In genomic region chr9:137021979-137022619, GRCh38 we compare ENCODE assay signal across 7 cellular contexts. TPM values are rescaled to one million over a fixed set of nuclear protein-coding genes. Genes with fewer than 3 reads are reported as not detected.
A peak's percentile ranks its signal among the peaks of the same experiment; 100 is the strongest.
DNase-seq lines count a peak whose midpoint lies in the region; ATAC-seq, FAIRE-seq and TF ChIP-seq lines count a peak whose summit lies in the region.
"Had no signal": no experiment of that assay in that cellular context is flagged by ENCODE, and none has a peak within 500 bp of the region (broad histone marks: within the 10 kb centered on the region; RNA-seq: fewer than 3 reads in every experiment).

No MANE protein-coding gene starts in this region.

- H3K9ac ChIP-seq in keratinocyte (ENCODE audit: control insufficient read depth, extremely low read depth, insufficient read depth, low read length) = no peak overlapping the region

- H3K4me1 Mint-ChIP-seq in CD14-positive monocyte = peaks cover 6% of the 10 kb centered on the region
- H3K4me1 Mint-ChIP-seq in activated T-cell treated with anti-CD3 and anti-CD28 coated beads, Interleukin-2, amount 50 U/mL, for 24 hours (ENCODE audit: low read depth) = peaks cover 7% of the 10 kb centered on the region

- H3K4me3 ChIP-seq in keratinocyte (ENCODE audit: control insufficient read depth in 2 of 3, extremely low read depth in 1 of 3, insufficient read depth in 2 of 3, low read depth in 1 of 3, low read length in 3 of 3) = no peak overlapping the region
- no peak overlapping the region for H3K4me3 ChIP-seq in upper lobe of left lung

- dilution Hi-C loops in keratinocyte (cut with MboI; ENCODE audit: extremely low pct_ligation_motif_present, low sequenced_read_pairs) = no loop called here

- FAIRE-seq in keratinocyte (lab: Jason Lieb, UNC) = peak; percentile 9

- H3K27ac ChIP-seq in keratinocyte (ENCODE audit: control insufficient read depth, insufficient read depth, low read length) (no peak overlapping the region), upper lobe of left lung (no peak overlapping the region)
- H3K27ac ChIP-seq: neutrophil had no signal

- DNase-seq in CD14-positive monocyte (ENCODE audit: low spot score) (peak; percentile 88), MV-4-11 (lab: John Stamatoyannopoulos, UW) (peak; percentile 85), keratinocyte (ENCODE audit: low read depth, low spot score) (peak; percentile 84), upper lobe of left lung (peak; percentile 42 to 84), 8988T (no peak)
- peak; percentile 79 for DNase-seq in activated T-cell treated with anti-CD3 and anti-CD28 coated beads, Interleukin-2, amount 50 U/mL, for 24 hours

- peak overlapping the region; percentile 37 for H3K4me2 ChIP-seq in keratinocyte (ENCODE audit: control insufficient read depth, extremely low read depth, insufficient read depth, low read depth, low read length)

- H3K36me3 Mint-ChIP-seq in CD14-positive monocyte = peaks cover 0 to 6% of the 10 kb centered on the region in 2 donors
- H3K36me3 Mint-ChIP-seq in activated T-cell treated with anti-CD3 and anti-CD28 coated beads, Interleukin-2, amount 50 U/mL, for 24 hours (ENCODE audit: low read depth) = peaks cover under 1% of the 10 kb centered on the region

- intact Hi-C loops in CD14-positive monocyte (cut with micrococcal nuclease) = no loop called here

- WGBS in upper lobe of left lung, 2 donors = 77% methylated on average over 18 to 20 of the region's 30 CpGs

- no peaks in the 10 kb centered on the region for H3K9me1 ChIP-seq in keratinocyte (ENCODE audit: control insufficient read depth, extremely low read depth, insufficient read depth, low read length)

- H3K27me3 Mint-ChIP-seq in CD14-positive monocyte (ENCODE audit: low read depth in 3 of 3) = peaks cover 2 to 5% (median 4%) of the 10 kb centered on the region in 3 donors
- no peaks in the 10 kb centered on the region for H3K27me3 Mint-ChIP-seq in activated T-cell treated with anti-CD3 and anti-CD28 coated beads, Interleukin-2, amount 50 U/mL, for 24 hours

- H3K36me3 ChIP-seq in keratinocyte (ENCODE audit: control insufficient read depth in 2 of 2, extremely low read depth in 1 of 2, insufficient read depth in 2 of 2, low read length in 2 of 2) (no peaks in the 10 kb centered on the region), upper lobe of left lung (peaks cover 0 to 18% (median 8%) of the 10 kb centered on the region in 4 donors)

- peak overlapping the region in 3 of 7 donors; percentile 57 to 79 (median 61) for H3K27ac Mint-ChIP-seq in CD14-positive monocyte
- peak overlapping the region; percentile 41 for H3K27ac Mint-ChIP-seq in activated T-cell treated with anti-CD3 and anti-CD28 coated beads, Interleukin-2, amount 50 U/mL, for 24 hours

- no peak for TF ChIP-seq POLR2A in upper lobe of left lung (IDR thresholded peaks at IDR 0.05)

- H3K9me3 ChIP-seq in keratinocyte (ENCODE audit: control insufficient read depth, low read depth, low read length) (no peaks in the 10 kb centered on the region), upper lobe of left lung (no peaks in the 10 kb centered on the region)
- H3K9me3 ChIP-seq: neutrophil had no signal

- peaks cover 0 to 5% (median 3%) of the 10 kb centered on the region in 7 donors for H3K9me3 Mint-ChIP-seq in CD14-positive monocyte
- no peaks in the 10 kb centered on the region for H3K9me3 Mint-ChIP-seq in activated T-cell treated with anti-CD3 and anti-CD28 coated beads, Interleukin-2, amount 50 U/mL, for 24 hours

- H3K4me3 Mint-ChIP-seq in CD14-positive monocyte = no peak overlapping the region
- H3K4me3 Mint-ChIP-seq in activated T-cell treated with anti-CD3 and anti-CD28 coated beads, Interleukin-2, amount 50 U/mL, for 24 hours = no peak overlapping the region

- no peak for TF ChIP-seq CTCF in CD14-positive monocyte (IDR thresholded peaks at IDR 0.05)
- no peak for TF ChIP-seq CTCF in keratinocyte (optimal IDR thresholded peaks at IDR 0.05 in 1 of 3, IDR thresholded peaks at IDR 0.05 in 1 of 3, conservative IDR thresholded peaks at IDR 0.05 in 1 of 3; ENCODE audit: extremely low read depth in 1 of 3, insufficient read depth in 2 of 3, low read length in 3 of 3)
- no peak for TF ChIP-seq CTCF in upper lobe of left lung (IDR thresholded peaks at IDR 0.05)

- H4K20me1 ChIP-seq in keratinocyte (ENCODE audit: control insufficient read depth, extremely low read depth, insufficient read depth, low read length) = no peaks in the 10 kb centered on the region

- H3K4me1 ChIP-seq in keratinocyte (ENCODE audit: control insufficient read depth, extremely low read depth, insufficient read depth, low read length) (no peaks in the 10 kb centered on the region), upper lobe of left lung (peaks cover under 1 to 12% (median 5%) of the 10 kb centered on the region in 4 donors)

- peak; percentile 12 to 58 for ATAC-seq in upper lobe of left lung (ENCODE audit: low FRiP score in 2 of 2)

- H3K79me2 ChIP-seq in keratinocyte (ENCODE audit: control insufficient read depth, insufficient read depth, low read length) = no peaks in the 10 kb centered on the region

- H2AFZ ChIP-seq in keratinocyte (ENCODE audit: control insufficient read depth, low read length) = no peak overlapping the region

- H3K27me3 ChIP-seq in keratinocyte (ENCODE audit: control insufficient read depth, extremely low read depth, insufficient read depth, low read length) = peaks cover 10% of the 10 kb centered on the region
- no peaks in the 10 kb centered on the region for H3K27me3 ChIP-seq in upper lobe of left lung

- no peak for TF ChIP-seq EP300 in upper lobe of left lung (IDR thresholded peaks at IDR 0.05)

RNA-seq across cellular contexts. Expression of gene ABCA2, which starts 5.9 kb away (rescaled TPM):
- polyA plus RNA-seq in CD14-positive monocyte (under 1 TPM; 0.18 to 0.40 TPM), keratinocyte (1.3 to 4.2 TPM (median 1.4 TPM) in 3 replicates)
- polyA plus RNA-seq in keratinocyte (2011; ENCODE audit: low read depth) = 16.1 TPM
- 1.1 and 2.1 TPM in 2 replicates for polyA plus RNA-seq in keratinocyte (2011; cell fraction: cytosol; rRNA removed)
- 13.2 and 21.6 TPM in 2 replicates for polyA plus RNA-seq in keratinocyte (2011; cell fraction: nucleus; rRNA removed)
- polyA plus RNA-seq in keratinocyte (2012; ENCODE audit: low replicate concordance) = 3.5 and 8.9 TPM in 2 replicates
- 3.2 to 16.3 TPM (median 4.1 TPM) in 3 replicates for polyA minus RNA-seq in keratinocyte
- 13.2 TPM for polyA minus RNA-seq in keratinocyte (2011; cell fraction: cytosol; rRNA and poly(A)+ RNA removed)
- polyA minus RNA-seq in keratinocyte (2011; cell fraction: nucleus; rRNA and poly(A)+ RNA removed) = 12.9 and 16.3 TPM in 2 replicates
- total RNA-seq in upper lobe of left lung = 10 to 100 TPM; 14.7 to 49.2 (median 29.6) TPM

RNA-seq across cellular contexts. Expression of gene FUT7, which starts 9.8 kb away (rescaled TPM):
- polyA plus RNA-seq in CD14-positive monocyte (10 to 100 TPM; 10.5 to 13.4 TPM), keratinocyte (not detected in 3 replicates)
- polyA plus RNA-seq in keratinocyte (2011; ENCODE audit: low read depth) = not detected
- not detected in 2 replicates for polyA plus RNA-seq in keratinocyte (2011; cell fraction: cytosol; rRNA removed)
- not detected in 2 replicates for polyA plus RNA-seq in keratinocyte (2011; cell fraction: nucleus; rRNA removed)
- polyA plus RNA-seq in keratinocyte (2012; ENCODE audit: low replicate concordance) = not detected in 2 replicates
- not detected in 3 replicates for polyA minus RNA-seq in keratinocyte
- not detected for polyA minus RNA-seq in keratinocyte (2011; cell fraction: cytosol; rRNA and poly(A)+ RNA removed)
- polyA minus RNA-seq in keratinocyte (2011; cell fraction: nucleus; rRNA and poly(A)+ RNA removed) = not detected in 2 replicates
- 1 to 10 TPM in 4 of 6 donors, under 1 TPM in 1, not detected in 1; 0.94 to 2.3 (median 2.0) TPM for total RNA-seq in upper lobe of left lung

RNA-seq across cellular contexts. Expression of gene NPDC1, which starts 23.9 kb away (rescaled TPM):
- polyA plus RNA-seq in CD14-positive monocyte (under 1 TPM in 1 of 2 donors, not detected in 1; 0.51 TPM), keratinocyte (9.8 to 23.8 TPM (median 10.6 TPM) in 3 replicates)
- polyA plus RNA-seq in keratinocyte (2011; ENCODE audit: low read depth) = 24.0 TPM
- polyA plus RNA-seq in keratinocyte (2011; cell fraction: cytosol; rRNA removed) = 5.1 and 22.1 TPM in 2 replicates
- polyA plus RNA-seq in keratinocyte (2011; cell fraction: nucleus; rRNA removed) = 56.8 and 102 TPM in 2 replicates
- 25.1 and 32.5 TPM in 2 replicates for polyA plus RNA-seq in keratinocyte (2012; ENCODE audit: low replicate concordance)
- polyA minus RNA-seq in keratinocyte = 2.6 to 5.8 TPM (median 3.4 TPM) in 3 replicates
- 40.3 TPM for polyA minus RNA-seq in keratinocyte (2011; cell fraction: cytosol; rRNA and poly(A)+ RNA removed)
- polyA minus RNA-seq in keratinocyte (2011; cell fraction: nucleus; rRNA and poly(A)+ RNA removed) = 14.3 and 22.4 TPM in 2 replicates
- total RNA-seq in upper lobe of left lung = 100 to 1,000 TPM in 2 of 6 donors, 10 to 100 TPM in 4; 26.7 to 199 (median 73.2) TPM

RNA-seq across cellular contexts. Expression of gene CLIC3, which starts 25.7 kb away (rescaled TPM):
- polyA plus RNA-seq in CD14-positive monocyte = under 1 TPM in 1 of 2 donors, not detected in 1; 0.51 TPM
- 5.5 to 36.0 TPM (median 9.4 TPM) in 3 replicates for polyA plus RNA-seq in keratinocyte
- polyA plus RNA-seq in keratinocyte (2011; ENCODE audit: low read depth) = 24.5 TPM
- polyA plus RNA-seq in keratinocyte (2011; cell fraction: cytosol; rRNA removed) = 11.0 and 44.2 TPM in 2 replicates
- 12.5 and 21.9 TPM in 2 replicates for polyA plus RNA-seq in keratinocyte (2011; cell fraction: nucleus; rRNA removed)
- polyA plus RNA-seq in keratinocyte (2012; ENCODE audit: low replicate concordance) = 19.4 and 127 TPM in 2 replicates
- polyA minus RNA-seq in keratinocyte = 1.1 to 5.3 TPM (median 2.4 TPM) in 3 replicates
- polyA minus RNA-seq in keratinocyte (2011; cell fraction: cytosol; rRNA and poly(A)+ RNA removed) = 22.4 TPM
- polyA minus RNA-seq in keratinocyte (2011; cell fraction: nucleus; rRNA and poly(A)+ RNA removed) = 4.2 and 7.2 TPM in 2 replicates
- total RNA-seq in upper lobe of left lung = 100 to 1,000 TPM in 2 of 6 donors, 10 to 100 TPM in 4; 41.9 to 132 (median 85.2) TPM

RNA-seq across cellular contexts. Expression of gene PAXX, which starts 29.9 kb away (rescaled TPM):
- polyA plus RNA-seq in CD14-positive monocyte (10 to 100 TPM; 35.3 to 40.7 TPM), keratinocyte (11.2 to 14.6 TPM (median 13.6 TPM) in 3 replicates)
- polyA plus RNA-seq in keratinocyte (2011; ENCODE audit: low read depth) = 7.8 TPM
- polyA plus RNA-seq in keratinocyte (2011; cell fraction: cytosol; rRNA removed) = 3.6 and 10.1 TPM in 2 replicates
- polyA plus RNA-seq in keratinocyte (2011; cell fraction: nucleus; rRNA removed) = 25.9 and 35.5 TPM in 2 replicates
- polyA plus RNA-seq in keratinocyte (2012; ENCODE audit: low replicate concordance) = 11.3 and 18.4 TPM in 2 replicates
- polyA minus RNA-seq in keratinocyte = 1.1 to 2.7 TPM (median 1.6 TPM) in 3 replicates
- 13.0 TPM for polyA minus RNA-seq in keratinocyte (2011; cell fraction: cytosol; rRNA and poly(A)+ RNA removed)
- 3.3 and 4.0 TPM in 2 replicates for polyA minus RNA-seq in keratinocyte (2011; cell fraction: nucleus; rRNA and poly(A)+ RNA removed)
- 100 to 1,000 TPM in 1 of 6 donors, 10 to 100 TPM in 5; 41.8 to 150 (median 52.8) TPM for total RNA-seq in upper lobe of left lung

Comparison
In these comparisons a context has a peak if more than half of its experiments do, and no peak if none do; other contexts are left out.
1. RNA of gene FUT7, which starts 9.8 kb away (polyA plus RNA-seq): 10.5 to 13.4 TPM in CD14-positive monocyte; not detected in keratinocyte; every median in the first group is over 10 times any median in the second.